ENCODE assay signal across 16 cellular contexts in genomic region chr3:33919721-33920120, GRCh38.
DNase-seq lines count a peak whose midpoint lies in the region; ATAC-seq and TF ChIP-seq lines count a peak whose summit lies in the region.
"Had no signal": no experiment of that assay in that cellular context is flagged by ENCODE, and none has a peak within 500 bp of the region (broad histone marks: within the 10 kb centered on the region; RNA-seq: fewer than 3 reads in every experiment).

No MANE protein-coding gene starts in this region.

- H3K27ac ChIP-seq in GM23338 (ENCODE audit: low read depth), result no peak overlapping the region
- H3K27ac ChIP-seq: A549; BLaER1 treated with 17β-estradiol and CSF1 and Interleukin-3, amounts not matched to agents 10 nM and 100 nM; HL-60 had no signal

- no peaks in the 10 kb centered on the region for H4K20me1 ChIP-seq in GM23338 (replicated peaks; ENCODE audit: insufficient read depth)
- H4K20me1 ChIP-seq: BLaER1 treated with 17β-estradiol and CSF1 and Interleukin-3, amounts not matched to agents 10 nM and 100 nM had no signal

- no peaks in the 10 kb centered on the region for H3K27me3 ChIP-seq in GM23338 (ENCODE audit: insufficient read depth)
- H3K27me3 ChIP-seq: BLaER1 treated with 17β-estradiol and CSF1 and Interleukin-3, amounts not matched to agents 10 nM and 100 nM had no signal

- no peak for TF ChIP-seq CTCF in GM23338 (conservative IDR thresholded peaks at IDR 0.05; ENCODE audit: low read depth in 2 of 2)
- TF ChIP-seq CTCF in WTC11 (IDR thresholded peaks at IDR 0.05), result no peak
- TF ChIP-seq CTCF in nephron (IDR thresholded peaks at IDR 0.05; ENCODE audit: unreplicated experiment in 3 of 3), result no peak

- H3K27ac Mint-ChIP-seq in GM23338 (no peak overlapping the region), WTC11 (no peak overlapping the region), nephron (peak overlapping the region in 2 of 3 experiments; percentile 41 to 62)
- H3K27ac Mint-ChIP-seq in activated T-helper 17 cell treated with anti-CD3 and anti-CD28 coated beads, Interleukin-2, amount 50 U/mL, for 72 hours, result no peak overlapping the region
- H3K27ac Mint-ChIP-seq: CD4-positive, CD25-positive, alpha-beta regulatory T cell had no signal

- H3K4me3 ChIP-seq in GM23338, result no peak overlapping the region
- H3K4me3 ChIP-seq: A549; BLaER1 treated with 17β-estradiol and CSF1 and Interleukin-3, amounts not matched to agents 10 nM and 100 nM; GM12878; HAP-1; K562 had no signal

- H3K4me1 ChIP-seq in GM23338 (ENCODE audit: insufficient read depth), result peaks cover 12% of the 10 kb centered on the region

- H3K36me3 Mint-ChIP-seq in GM23338 (ENCODE audit: low read depth) (no peaks in the 10 kb centered on the region), WTC11 (no peaks in the 10 kb centered on the region), nephron (ENCODE audit: low read depth) (no peaks in the 10 kb centered on the region)
- H3K36me3 Mint-ChIP-seq in activated T-helper 17 cell treated with anti-CD3 and anti-CD28 coated beads, Interleukin-2, amount 50 U/mL, for 72 hours (ENCODE audit: low read depth), result no peaks in the 10 kb centered on the region
- H3K36me3 Mint-ChIP-seq: CD4-positive, CD25-positive, alpha-beta regulatory T cell had no signal

- H3K4me3 Mint-ChIP-seq in GM23338 (no peak overlapping the region), WTC11 (no peak overlapping the region), nephron (no peak overlapping the region)
- H3K4me3 Mint-ChIP-seq in activated T-helper 17 cell treated with anti-CD3 and anti-CD28 coated beads, Interleukin-2, amount 50 U/mL, for 72 hours, result no peak overlapping the region
- H3K4me3 Mint-ChIP-seq: CD4-positive, CD25-positive, alpha-beta regulatory T cell had no signal

- H3K27me3 Mint-ChIP-seq in GM23338 (ENCODE audit: insufficient read depth, low read depth, poor library complexity), result peaks cover 3% of the 10 kb centered on the region
- no peaks in the 10 kb centered on the region for H3K27me3 Mint-ChIP-seq in WTC11 (ENCODE audit: low read depth)
- H3K27me3 Mint-ChIP-seq in nephron (ENCODE audit: low read depth), result no peaks in the 10 kb centered on the region
- H3K27me3 Mint-ChIP-seq in activated T-helper 17 cell treated with anti-CD3 and anti-CD28 coated beads, Interleukin-2, amount 50 U/mL, for 72 hours, result peaks cover 6% of the 10 kb centered on the region

- no peaks in the 10 kb centered on the region for H3F3A ChIP-seq in GM23338 (replicated peaks; ENCODE audit: low read depth)

- H3K9me2 ChIP-seq in GM23338 (ENCODE audit: insufficient read depth), result peaks cover 9% of the 10 kb centered on the region

- H3K4me1 Mint-ChIP-seq in GM23338 (peaks cover 12% of the 10 kb centered on the region), WTC11 (peaks cover 17% of the 10 kb centered on the region), nephron (peaks cover 40% of the 10 kb centered on the region)
- no peaks in the 10 kb centered on the region for H3K4me1 Mint-ChIP-seq in activated T-helper 17 cell treated with anti-CD3 and anti-CD28 coated beads, Interleukin-2, amount 50 U/mL, for 72 hours
- H3K4me1 Mint-ChIP-seq: CD4-positive, CD25-positive, alpha-beta regulatory T cell had no signal

- H3K36me3 ChIP-seq in GM23338 (ENCODE audit: insufficient read depth), result no peaks in the 10 kb centered on the region
- H3K36me3 ChIP-seq: BLaER1 treated with 17β-estradiol and CSF1 and Interleukin-3, amounts not matched to agents 10 nM and 100 nM; HAP-1 had no signal

- H3K9me3 Mint-ChIP-seq in GM23338 (no peaks in the 10 kb centered on the region), WTC11 (peaks cover 9% of the 10 kb centered on the region), nephron (no peaks in the 10 kb centered on the region)
- no peaks in the 10 kb centered on the region for H3K9me3 Mint-ChIP-seq in activated T-helper 17 cell treated with anti-CD3 and anti-CD28 coated beads, Interleukin-2, amount 50 U/mL, for 72 hours

- POLR2A ChIA-PET in WTC11 (lab: Charles Lee), result no interaction called here

- no peaks in the 10 kb centered on the region for H3K79me2 ChIP-seq in GM23338 (replicated peaks; ENCODE audit: insufficient read depth)

- peak overlapping the region; percentile 91 for H2AFZ ChIP-seq in GM23338

- DNase-seq in GM23338 (ENCODE audit: low spot score) (peak; percentile 9), WTC11 (ENCODE audit: low spot score) (no peak), HuH-7.5 (ENCODE audit: low spot score) (no peak)
- DNase-seq: AML-193; CD4-positive, CD25-positive, alpha-beta regulatory T cell; DMS79; GOT3 had no signal

- CTCF ChIA-PET in WTC11 (lab: Charles Lee), result interaction anchor here (1.1 to 1.5 kb wide), 2 partner anchors 36 to 764 kb away, joined by 4 to 5 read pairs; no protein-coding TSS in a partner anchor

- H3K4me2 ChIP-seq in GM23338, result no peak overlapping the region
- H3K4me2 ChIP-seq: A549 had no signal

- ATAC-seq in GM23338, result peak; percentile 49
- peak; percentile 36 for ATAC-seq in WTC11
- ATAC-seq in activated T-helper 17 cell treated with anti-CD3 and anti-CD28 coated beads, Interleukin-2, amount 50 U/mL, for 72 hours (replicated peaks), result no peak
- ATAC-seq in HG02642 (IDR thresholded peaks at IDR 0.05; ENCODE audit: poor library complexity, unreplicated experiment), result no peak
- ATAC-seq: A549, GM12878, K562 had no signal

TF ChIP-seq in GM23338, 12 proteins besides CTCF, POLR2A, EP300 and RAD21 (continues in another document):
- TF ChIP-seq EZH2phosphoT487 (IDR thresholded peaks at IDR 0.05; ENCODE audit: unreplicated experiment), result no peak
- TF ChIP-seq, protein P1, sequence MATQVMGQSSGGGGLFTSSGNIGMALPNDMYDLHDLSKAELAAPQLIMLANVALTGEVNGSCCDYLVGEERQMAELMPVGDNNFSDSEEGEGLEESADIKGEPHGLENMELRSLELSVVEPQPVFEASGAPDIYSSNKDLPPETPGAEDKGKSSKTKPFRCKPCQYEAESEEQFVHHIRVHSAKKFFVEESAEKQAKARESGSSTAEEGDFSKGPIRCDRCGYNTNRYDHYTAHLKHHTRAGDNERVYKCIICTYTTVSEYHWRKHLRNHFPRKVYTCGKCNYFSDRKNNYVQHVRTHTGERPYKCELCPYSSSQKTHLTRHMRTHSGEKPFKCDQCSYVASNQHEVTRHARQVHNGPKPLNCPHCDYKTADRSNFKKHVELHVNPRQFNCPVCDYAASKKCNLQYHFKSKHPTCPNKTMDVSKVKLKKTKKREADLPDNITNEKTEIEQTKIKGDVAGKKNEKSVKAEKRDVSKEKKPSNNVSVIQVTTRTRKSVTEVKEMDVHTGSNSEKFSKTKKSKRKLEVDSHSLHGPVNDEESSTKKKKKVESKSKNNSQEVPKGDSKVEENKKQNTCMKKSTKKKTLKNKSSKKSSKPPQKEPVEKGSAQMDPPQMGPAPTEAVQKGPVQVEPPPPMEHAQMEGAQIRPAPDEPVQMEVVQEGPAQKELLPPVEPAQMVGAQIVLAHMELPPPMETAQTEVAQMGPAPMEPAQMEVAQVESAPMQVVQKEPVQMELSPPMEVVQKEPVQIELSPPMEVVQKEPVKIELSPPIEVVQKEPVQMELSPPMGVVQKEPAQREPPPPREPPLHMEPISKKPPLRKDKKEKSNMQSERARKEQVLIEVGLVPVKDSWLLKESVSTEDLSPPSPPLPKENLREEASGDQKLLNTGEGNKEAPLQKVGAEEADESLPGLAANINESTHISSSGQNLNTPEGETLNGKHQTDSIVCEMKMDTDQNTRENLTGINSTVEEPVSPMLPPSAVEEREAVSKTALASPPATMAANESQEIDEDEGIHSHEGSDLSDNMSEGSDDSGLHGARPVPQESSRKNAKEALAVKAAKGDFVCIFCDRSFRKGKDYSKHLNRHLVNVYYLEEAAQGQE (IDR thresholded peaks at IDR 0.05; ENCODE audit: unreplicated experiment), result no peak
- TF ChIP-seq CREB1 (CRISPR knock-in tag; IDR thresholded peaks at IDR 0.05; ENCODE audit: low read depth), result no peak
- no peak for TF ChIP-seq EZH2 (IDR thresholded peaks at IDR 0.05; ENCODE audit: low read depth, unreplicated experiment)
- no peak for TF ChIP-seq ZNF114 (CRISPR knock-in tag; IDR thresholded peaks at IDR 0.05)
- TF ChIP-seq POLR2AphosphoS5 (IDR thresholded peaks at IDR 0.05; ENCODE audit: low read depth), result no peak
- no peak for TF ChIP-seq STAT1 (IDR thresholded peaks at IDR 0.05; ENCODE audit: unreplicated experiment)
- TF ChIP-seq NANOG (IDR thresholded peaks at IDR 0.05; ENCODE audit: borderline replicate concordance), result no peak

TF ChIP-seq in WTC11, 78 proteins besides CTCF, POLR2A, EP300 and RAD21 (continues in another document):
- no peak for TF ChIP-seq IRF1 (CRISPR knock-in tag; IDR thresholded peaks at IDR 0.05)
- TF ChIP-seq, protein P2, sequence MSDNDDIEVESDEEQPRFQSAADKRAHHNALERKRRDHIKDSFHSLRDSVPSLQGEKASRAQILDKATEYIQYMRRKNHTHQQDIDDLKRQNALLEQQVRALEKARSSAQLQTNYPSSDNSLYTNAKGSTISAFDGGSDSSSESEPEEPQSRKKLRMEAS (CRISPR knock-in tag; IDR thresholded peaks at IDR 0.05), result no peak

Comparison
In these comparisons a context has a peak if more than half of its experiments do, and no peak if none do; other contexts are left out.
1. ATAC-seq: peak in GM23338 (single experiment) and WTC11 (single experiment); none in activated T-helper 17 cell treated with anti-CD3 and anti-CD28 coated beads, Interleukin-2, amount 50 U/mL, for 72 hours (single experiment) and HG02642 (single experiment).
2. H3K27ac Mint-ChIP-seq: peak in nephron (2 of 3); none in GM23338 (single experiment), WTC11 (single experiment) and activated T-helper 17 cell treated with anti-CD3 and anti-CD28 coated beads, Interleukin-2, amount 50 U/mL, for 72 hours (single experiment).